In genomic region chr1:163826500-163826899, GRCh38 we compare ENCODE assay signal across 24 cellular contexts.
DNase-seq lines count a peak whose midpoint lies in the region; ATAC-seq and TF ChIP-seq lines count a peak whose summit lies in the region.
"Had no signal": no experiment of that assay in that cellular context is flagged by ENCODE, and none has a peak within 500 bp of the region (broad histone marks: within the 10 kb centered on the region; RNA-seq: fewer than 3 reads in every experiment).

No MANE protein-coding gene starts in this region.

- intact Hi-C loops in gastrocnemius medialis (cut with DNase I; ENCODE audit: low total_unique reads), result no loop called here

- ATAC-seq in gastrocnemius medialis, result peak; percentile 95 to 99
- no peak for ATAC-seq in T-cell (replicated peaks in 1 of 4)
- no peak for ATAC-seq in GM19351 (IDR thresholded peaks at IDR 0.05; ENCODE audit: unreplicated experiment)
- ATAC-seq: activated CD8-positive, alpha-beta memory T cell treated with anti-CD3 and anti-CD28 coated beads, Interleukin-2, amount 10 ng/mL, durations not matched to agents 7 days and 5 days; naive thymus-derived CD4-positive, alpha-beta T cell; sciatic nerve; stimulated activated naive CD8-positive, alpha-beta T cell treated with anti-CD3 and anti-CD28 coated beads, Interleukin-15, Interleukin-2, amounts not matched to agents 100 U/mL and 50 U/mL, for 24 hours had no signal

- H3K27me3 ChIP-seq in gastrocnemius medialis, result no peaks in the 10 kb centered on the region
- H3K27me3 ChIP-seq: breast epithelium, upper lobe of left lung had no signal

- TF ChIP-seq POLR2A in gastrocnemius medialis (IDR thresholded peaks at IDR 0.05), result no peak

- peak overlapping the region; percentile 35 to 72 (median 66) for H3K27ac ChIP-seq in gastrocnemius medialis
- H3K27ac ChIP-seq: 22Rv1, breast epithelium, GM23248, RWPE1, upper lobe of left lung had no signal

- H3K9me3 ChIP-seq in gastrocnemius medialis, result no peaks in the 10 kb centered on the region
- H3K9me3 ChIP-seq: breast epithelium, upper lobe of left lung had no signal

- H3K4me1 ChIP-seq in gastrocnemius medialis, result peaks cover 15 to 20% of the 10 kb centered on the region in 2 donors
- H3K4me1 ChIP-seq: breast epithelium, upper lobe of left lung had no signal

- no peaks in the 10 kb centered on the region for H3K36me3 Mint-ChIP-seq in T-cell
- H3K36me3 Mint-ChIP-seq: activated CD8-positive, alpha-beta memory T cell treated with anti-CD3 and anti-CD28 coated beads, Interleukin-2, amount 10 ng/mL, durations not matched to agents 7 days and 5 days; memory B cell; naive thymus-derived CD4-positive, alpha-beta T cell had no signal

- no peak overlapping the region for H3K27ac Mint-ChIP-seq in T-cell
- H3K27ac Mint-ChIP-seq: activated CD8-positive, alpha-beta memory T cell treated with anti-CD3 and anti-CD28 coated beads, Interleukin-2, amount 10 ng/mL, durations not matched to agents 7 days and 5 days; memory B cell; naive thymus-derived CD4-positive, alpha-beta T cell had no signal

- H3K36me3 ChIP-seq in gastrocnemius medialis, result no peaks in the 10 kb centered on the region
- H3K36me3 ChIP-seq: breast epithelium, upper lobe of left lung had no signal

- no peak overlapping the region for H3K4me3 ChIP-seq in gastrocnemius medialis
- H3K4me3 ChIP-seq: breast epithelium, GM23248, upper lobe of left lung had no signal

- no peak for TF ChIP-seq CTCF in gastrocnemius medialis (IDR thresholded peaks at IDR 0.05 in 4 of 5, conservative IDR thresholded peaks at IDR 0.05 in 1 of 5)

- DNase-seq in NCI-H1436 (lab: John Stamatoyannopoulos, UW) (peak; percentile 72), NCI-H1436 treated with DMSO at 0.1 percent for 48 hours (lab: John Stamatoyannopoulos, UW) (no peak), NCI-H187 treated with DMSO at 0.1 percent for 48 hours (lab: John Stamatoyannopoulos, UW) (peak; percentile 100), NCI-H748 (lab: John Stamatoyannopoulos, UW; ENCODE audit: unreplicated experiment) (peak; percentile 95), gastrocnemius medialis (peak; percentile 2 to 11), T-cell (no peak), kidney glomerular epithelial cell (lab: John Stamatoyannopoulos, UW) (no peak)
- DNase-seq: activated CD4-positive, alpha-beta T cell treated with anti-CD3 and anti-CD28 coated beads for 4 hours; activated CD8-positive, alpha-beta memory T cell treated with anti-CD3 and anti-CD28 coated beads, Interleukin-2, amount 10 ng/mL, durations not matched to agents 7 days and 5 days; COR-L47; dermis blood vessel endothelial cell; GM23248; Karpas-422; naive thymus-derived CD4-positive, alpha-beta T cell; NCI-H1694 treated with DMSO at 0.1 percent for 48 hours; stimulated activated naive CD8-positive, alpha-beta T cell treated with anti-CD3 and anti-CD28 coated beads, Interleukin-15, Interleukin-2, amounts not matched to agents 100 U/mL and 50 U/mL, for 24 hours; SW 1271; upper lobe of left lung had no signal

- POLR2A ChIA-PET in T-cell (lab: Charles Lee), result no interaction called here

- no peaks in the 10 kb centered on the region for H3K4me1 Mint-ChIP-seq in T-cell
- H3K4me1 Mint-ChIP-seq: activated CD8-positive, alpha-beta memory T cell treated with anti-CD3 and anti-CD28 coated beads, Interleukin-2, amount 10 ng/mL, durations not matched to agents 7 days and 5 days; memory B cell; naive thymus-derived CD4-positive, alpha-beta T cell had no signal

- H3K27me3 Mint-ChIP-seq in T-cell, result no peaks in the 10 kb centered on the region
- H3K27me3 Mint-ChIP-seq: activated CD8-positive, alpha-beta memory T cell treated with anti-CD3 and anti-CD28 coated beads, Interleukin-2, amount 10 ng/mL, durations not matched to agents 7 days and 5 days; memory B cell; naive thymus-derived CD4-positive, alpha-beta T cell had no signal

- in situ Hi-C loops in gastrocnemius medialis (cut with MboI; ENCODE audit: low sequenced_read_pairs in 4 of 4), result no loop called here

- H3K4me3 Mint-ChIP-seq in T-cell, result no peak overlapping the region
- H3K4me3 Mint-ChIP-seq: activated CD8-positive, alpha-beta memory T cell treated with anti-CD3 and anti-CD28 coated beads, Interleukin-2, amount 10 ng/mL, durations not matched to agents 7 days and 5 days; memory B cell; naive thymus-derived CD4-positive, alpha-beta T cell had no signal

- CTCF ChIA-PET in T-cell (lab: Charles Lee), result no interaction called here

- H3K9me3 Mint-ChIP-seq in T-cell, result peaks cover 0 to 8% (median 6%) of the 10 kb centered on the region in 3 donors

Comparison
In these comparisons a context has a peak if more than half of its experiments do, and no peak if none do; other contexts are left out.
1. DNase-seq: peak in NCI-H1436 (single experiment), NCI-H187 treated with DMSO at 0.1 percent for 48 hours (single experiment), NCI-H748 (single experiment) and gastrocnemius medialis (2 of 2); none in NCI-H1436 treated with DMSO at 0.1 percent for 48 hours (single experiment), T-cell (0 of 34) and kidney glomerular epithelial cell (single experiment).
2. ATAC-seq: peak in gastrocnemius medialis (2 of 2); none in T-cell (0 of 4) and GM19351 (single experiment).